In genomic region chr10:87083576-87084290, GRCh38 we compare ENCODE assay signal across 2 cellular contexts.
A peak's percentile ranks its signal among the peaks of the same experiment; 100 is the strongest.
TF ChIP-seq lines count a peak whose summit lies in the region.
"Not testable (repeated sequence)": the region's sequence is repeated elsewhere in the genome, so short reads cannot be mapped to it uniquely, and the experiment has no call there.

No MANE protein-coding gene starts in this region.

TF ChIP-seq in endothelial cell of umbilical vein, 7 proteins besides CTCF, POLR2A, EP300 and RAD21:
- TF ChIP-seq JUN (IDR thresholded peaks at IDR 0.05; ENCODE audit: borderline replicate concordance, insufficient read depth, insufficient read length, low read depth) = peak; percentile 19

TF ChIP-seq in HepG2, 621 proteins besides CTCF, POLR2A, EP300 and RAD21 (continues in another document):
- 0 out of 2 replicates have a peak, but pooled peaks have one; percentile 21 for TF ChIP-seq MEF2D (CRISPR knock-in tag; IDR thresholded peaks at IDR 0.05)
- TF ChIP-seq SOX6 (IDR thresholded peaks at IDR 0.05); NR2F6 (IDR thresholded peaks at IDR 0.05); NONO (IDR thresholded peaks at IDR 0.05); FOXP1 (IDR thresholded peaks at IDR 0.05); ATF7 (CRISPR knock-in tag; IDR thresholded peaks at IDR 0.05); SOX13 (IDR thresholded peaks at IDR 0.05): not testable (repeated sequence)
- TF ChIP-seq SOX6 (CRISPR knock-in tag; IDR thresholded peaks at IDR 0.05) = peak; percentile 76
- peak; percentile 54; the same call in 1 of the 2 replicates for TF ChIP-seq ZGPAT (CRISPR knock-in tag; IDR thresholded peaks at IDR 0.05)
- peak; percentile 74 for TF ChIP-seq SALL1 (CRISPR knock-in tag; IDR thresholded peaks at IDR 0.05)
- peak; percentile 99 for TF ChIP-seq ZNF121 (CRISPR knock-in tag; IDR thresholded peaks at IDR 0.05)
- TF ChIP-seq NCOA2 (CRISPR knock-in tag; IDR thresholded peaks at IDR 0.05) = peak; percentile 18; the same call in 1 of the 2 replicates
- peak; percentile 23; the same call in 1 of the 2 replicates for TF ChIP-seq HDAC1 (CRISPR knock-in tag; IDR thresholded peaks at IDR 0.05)
- TF ChIP-seq PAXIP1 (CRISPR knock-in tag; conservative IDR thresholded peaks at IDR 0.05) = peak; percentile 65
- TF ChIP-seq AHDC1 (CRISPR knock-in tag; IDR thresholded peaks at IDR 0.05; ENCODE audit: borderline replicate concordance) = peak; percentile 24; the same call in 1 of the 2 replicates
- 0 out of 2 replicates have a peak, but pooled peaks have one; percentile 47 for TF ChIP-seq RXRB (CRISPR knock-in tag; IDR thresholded peaks at IDR 0.05; ENCODE audit: borderline replicate concordance)
- TF ChIP-seq SOX5 (CRISPR knock-in tag; IDR thresholded peaks at IDR 0.05; ENCODE audit: borderline replicate concordance) = peak; percentile 55
- TF ChIP-seq EHMT2 (IDR thresholded peaks at IDR 0.05; ENCODE audit: borderline replicate concordance, low read depth, low read length) = 0 out of 2 replicates have a peak, but pooled peaks have one; percentile 30
- peak; percentile 73 for TF ChIP-seq TEAD3 (CRISPR knock-in tag; optimal IDR thresholded peaks at IDR 0.05; ENCODE audit: borderline replicate concordance)
- peak; percentile 18; the same call in 1 of the 2 replicates for TF ChIP-seq NR2F6 (CRISPR knock-in tag; IDR thresholded peaks at IDR 0.05)
- TF ChIP-seq MED1 (CRISPR knock-in tag; IDR thresholded peaks at IDR 0.05) = peak; percentile 67
- TF ChIP-seq RARA (CRISPR knock-in tag; IDR thresholded peaks at IDR 0.05) = peak; percentile 28; the same call in 1 of the 2 replicates
- TF ChIP-seq FOXP4 (CRISPR knock-in tag; IDR thresholded peaks at IDR 0.05) = 0 out of 2 replicates have a peak, but pooled peaks have one; percentile 38
- TF ChIP-seq ZFX (CRISPR knock-in tag; IDR thresholded peaks at IDR 0.05; ENCODE audit: low read depth) = peak; percentile 47
- peak; percentile 32; the same call in 1 of the 2 replicates for TF ChIP-seq HDAC2 (CRISPR knock-in tag; IDR thresholded peaks at IDR 0.05)
- TF ChIP-seq FOXO1 (CRISPR knock-in tag; IDR thresholded peaks at IDR 0.05) = peak; percentile 52; the same call in 1 of the 2 replicates
- TF ChIP-seq GFI1 (CRISPR knock-in tag; IDR thresholded peaks at IDR 0.05; ENCODE audit: borderline replicate concordance) = peak; percentile 65; the same call in 1 of the 2 replicates
- TF ChIP-seq NONO (CRISPR knock-in tag; conservative IDR thresholded peaks at IDR 0.05) = peak; percentile 61
- peak; percentile 30; the same call in 1 of the 2 replicates for TF ChIP-seq ERF (CRISPR knock-in tag; IDR thresholded peaks at IDR 0.05)
- TF ChIP-seq MEIS1 (CRISPR knock-in tag; IDR thresholded peaks at IDR 0.05; ENCODE audit: borderline replicate concordance) = peak; percentile 25; the same call in 1 of the 2 replicates
- 0 out of 2 replicates have a peak, but pooled peaks have one; percentile 26 for TF ChIP-seq PHF21A (CRISPR knock-in tag; IDR thresholded peaks at IDR 0.05)
- peak; percentile 48; the same call in 1 of the 2 replicates for TF ChIP-seq ZC3H13 (CRISPR knock-in tag; IDR thresholded peaks at IDR 0.05)
- peak; percentile 12; the same call in 1 of the 2 replicates for TF ChIP-seq FOXP1 (CRISPR knock-in tag; IDR thresholded peaks at IDR 0.05)
- TF ChIP-seq RBFOX2 (IDR thresholded peaks at IDR 0.05; ENCODE audit: low read depth, low read length) = peak; percentile 28; the same call in 1 of the 2 replicates
- peak; percentile 65 for TF ChIP-seq SAP130 (CRISPR knock-in tag; IDR thresholded peaks at IDR 0.05; ENCODE audit: low read depth)
- TF ChIP-seq ATF7 (IDR thresholded peaks at IDR 0.05) = 0 out of 2 replicates have a peak, but pooled peaks have one; percentile 9
- TF ChIP-seq POGZ (CRISPR knock-in tag; IDR thresholded peaks at IDR 0.05) = peak; percentile 34; the same call in 1 of the 2 replicates
- peak; percentile 33; the same call in 1 of the 2 replicates for TF ChIP-seq IRF2 (CRISPR knock-in tag; IDR thresholded peaks at IDR 0.05)
- TF ChIP-seq ZMYM3 (CRISPR knock-in tag; IDR thresholded peaks at IDR 0.05) = peak; percentile 68; the same call in 1 of the 2 replicates
- peak; percentile 48; the same call in 1 of the 2 replicates for TF ChIP-seq HOMEZ (CRISPR knock-in tag; IDR thresholded peaks at IDR 0.05; ENCODE audit: low read depth)
- TF ChIP-seq HNF1B (CRISPR knock-in tag; IDR thresholded peaks at IDR 0.05) = peak; percentile 71
- peak in 1 of 2 experiments; percentile 40; a peak in 1 of 4 replicates for TF ChIP-seq SOX13 (CRISPR knock-in tag; conservative IDR thresholded peaks at IDR 0.05 in 1 of 2, IDR thresholded peaks at IDR 0.05 in 1 of 2)
- TF ChIP-seq CREB1 (IDR thresholded peaks at IDR 0.05) = peak; percentile 72
- peak; percentile 60 for TF ChIP-seq CREB1 (CRISPR knock-in tag; IDR thresholded peaks at IDR 0.05)
- peak; percentile 31; the same call in 1 of the 2 replicates for TF ChIP-seq GATAD2A (CRISPR knock-in tag; IDR thresholded peaks at IDR 0.05)
